ENCODE assay signal across 8 cellular contexts in the genomic region with DNA sequence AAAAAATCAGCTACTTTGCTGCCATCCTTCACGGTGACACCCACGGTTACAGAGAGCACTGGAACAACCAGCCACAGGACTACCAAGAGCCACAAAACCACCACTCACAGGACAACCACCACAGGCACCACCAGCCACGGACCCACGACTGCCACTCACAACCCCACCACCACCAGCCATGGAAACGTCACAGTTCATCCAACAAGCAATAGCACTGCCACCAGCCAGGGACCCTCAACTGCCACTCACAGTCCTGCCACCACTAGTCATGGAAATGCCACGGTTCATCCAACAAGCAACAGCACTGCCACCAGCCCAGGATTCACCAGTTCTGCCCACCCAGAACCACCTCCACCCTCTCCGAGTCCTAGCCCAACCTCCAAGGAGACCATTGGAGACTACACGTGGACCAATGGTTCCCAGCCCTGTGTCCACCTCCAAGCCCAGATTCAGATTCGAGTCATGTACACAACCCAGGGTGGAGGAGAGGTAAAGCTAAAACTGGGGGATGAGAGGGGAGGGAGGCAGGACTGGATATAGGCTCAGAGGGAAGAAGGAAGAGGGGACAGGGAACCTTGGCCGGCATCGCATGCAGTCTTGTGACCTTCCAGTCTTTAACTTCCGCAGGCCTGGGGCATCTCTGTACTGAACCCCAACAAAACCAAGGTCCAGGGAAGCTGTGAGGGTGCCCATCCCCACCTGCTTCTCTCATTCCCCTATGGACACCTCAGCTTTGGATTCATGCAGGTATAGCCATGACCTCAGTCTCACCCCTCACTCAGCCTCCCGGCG. TPM values are rescaled to one million over a fixed set of nuclear protein-coding genes. Genes with fewer than 3 reads are reported as not detected.
DNase-seq lines count a peak whose midpoint lies in the region; ATAC-seq, FAIRE-seq and TF ChIP-seq lines count a peak whose summit lies in the region.

No MANE protein-coding gene starts in this region.

- H3K4me3 Mint-ChIP-seq in endothelial cell (ENCODE audit: unreplicated experiment): peak overlapping the region; percentile 4

- H3K27me3 ChIP-seq in Panc1 (ENCODE audit: control insufficient read depth, insufficient read depth, low read length) (no peaks in the 10 kb centered on the region), gastrocnemius medialis (no peaks in the 10 kb centered on the region)

- intact Hi-C loops in Panc1 (cut with micrococcal nuclease; ENCODE audit: unreplicated experiment) (no loop called here), gastrocnemius medialis (cut with DNase I; ENCODE audit: low total_unique reads) (loop anchor here (10.0 kb wide), 2 partner anchors 565 to 575 kb away; a partner anchor contains a TSS)

- H3K9me3 ChIP-seq in Panc1 (ENCODE audit: control insufficient read depth, insufficient read depth, low read depth, low read length) (no peaks in the 10 kb centered on the region), gastrocnemius medialis (no peaks in the 10 kb centered on the region)

- ATAC-seq in Panc1 (no peak; the same call in 1 of the 2 replicates), gastrocnemius medialis (no peak), GM21381 (IDR thresholded peaks at IDR 0.05; ENCODE audit: unreplicated experiment) (no peak)

- peaks cover 15% of the 10 kb centered on the region for H3K27me3 Mint-ChIP-seq in endothelial cell (ENCODE audit: unreplicated experiment)

- no peak for TF ChIP-seq POLR2A in GM12892 (IDR thresholded peaks at IDR 0.05; ENCODE audit: low read depth, low read length)
- no peak for TF ChIP-seq POLR2A in gastrocnemius medialis (IDR thresholded peaks at IDR 0.05)

- H3K4me3 ChIP-seq in Panc1 (ENCODE audit: low read depth in 2 of 2, low read length in 2 of 2) (peak overlapping the region in 1 of 2 experiments; percentile 45; a peak in 3 of 4 replicates), gastrocnemius medialis (peak overlapping the region in 3 of 4 donors; percentile 20 to 36 (median 22))

- peaks cover 74% of the 10 kb centered on the region for H3K4me1 Mint-ChIP-seq in endothelial cell (ENCODE audit: unreplicated experiment)

- in situ Hi-C loops in Panc1 (cut with HindIII; ENCODE audit: low pct_unique_long_range_greater_than_20kb, low sequenced_read_pairs) (no loop called here), gastrocnemius medialis (cut with MboI; ENCODE audit: low sequenced_read_pairs in 4 of 4) (no loop called here)

- H3K9me3 Mint-ChIP-seq in endothelial cell (ENCODE audit: unreplicated experiment): no peaks in the 10 kb centered on the region

- H3K27ac Mint-ChIP-seq in endothelial cell (ENCODE audit: unreplicated experiment): peak overlapping the region; percentile 95

- peaks cover 65% of the 10 kb centered on the region for H3K36me3 Mint-ChIP-seq in endothelial cell (ENCODE audit: low read depth, unreplicated experiment)

- DNase-seq in GM12892 (ENCODE audit: insufficient read length) (no peak), Panc1 (ENCODE audit: low read depth, low spot score) (no peak), endothelial cell (ENCODE audit: low spot score) (no peak), gastrocnemius medialis (no peak), HCEC 1CT (no peak), kidney tubule cell (ENCODE audit: low spot score) (no peak), cortex of kidney (lab: John Stamatoyannopoulos, UW) (no peak)

- CTCF ChIA-PET in Panc1 (lab: Charles Lee): interaction anchor here (0.6 to 1.4 kb wide), 4 partner anchors 20 to 366 kb away, joined by 3 to 4 read pairs (median 3); a partner anchor contains a TSS

- no TSS peak for BruUV-seq in Panc1 (replicated peaks; lab: Mats Ljungman, UMichigan)

- peaks cover 72% of the 10 kb centered on the region for H3K4me1 ChIP-seq in Panc1 (ENCODE audit: control insufficient read depth, insufficient read depth, low read length)
- peaks cover 75 to 78% of the 10 kb centered on the region in 2 donors for H3K4me1 ChIP-seq in gastrocnemius medialis

- TF ChIP-seq CTCF in Panc1 (IDR thresholded peaks at IDR 0.05): no peak
- TF ChIP-seq CTCF in endothelial cell (IDR thresholded peaks at IDR 0.05; ENCODE audit: unreplicated experiment): no peak
- TF ChIP-seq CTCF in gastrocnemius medialis (IDR thresholded peaks at IDR 0.05 in 4 of 5, conservative IDR thresholded peaks at IDR 0.05 in 1 of 5): no peak

- H3K27ac ChIP-seq in Panc1 (ENCODE audit: low read length) (peak overlapping the region; percentile 85), gastrocnemius medialis (peak overlapping the region; percentile 98 to 100 (median 99))

- FAIRE-seq in GM12892 (lab: Jason Lieb, UNC): peak; percentile 77

- H3K36me3 ChIP-seq in Panc1 (ENCODE audit: control insufficient read depth, insufficient read depth, low read length) (peaks cover 14% of the 10 kb centered on the region), gastrocnemius medialis (peaks cover 3 to 39% of the 10 kb centered on the region in 2 donors)

- POLR2A ChIA-PET in Panc1 (lab: Charles Lee): interaction anchor here (0.8 to 1.0 kb wide), 2 partner anchors 107 to 109 kb away, joined by 6 read pairs; a partner anchor contains a TSS

RNA-seq across cellular contexts. Expression of a gene that starts 0.6 kb away (rescaled TPM):
- 7.4 TPM for polyA plus RNA-seq in GM12892 (2012; ENCODE audit: missing spikeins)
- 51.6 TPM for total RNA-seq in Panc1 (2021; ENCODE audit: unreplicated experiment)
- 47.6 TPM for polyA plus RNA-seq in Panc1 (2012; ENCODE audit: insufficient read length)
- 1.6 TPM for total RNA-seq in endothelial cell (ENCODE audit: unreplicated experiment)
- total RNA-seq in gastrocnemius medialis: 10 to 100 TPM; 10.1 to 66.5 (median 20.3) TPM

RNA-seq across cellular contexts. Expression of a gene that starts 3.6 kb away (rescaled TPM):
- polyA plus RNA-seq in GM12892 (2012; ENCODE audit: missing spikeins): 46.7 TPM
- 47.1 TPM for total RNA-seq in Panc1 (2021; ENCODE audit: unreplicated experiment)
- 68.0 TPM for polyA plus RNA-seq in Panc1 (2012; ENCODE audit: insufficient read length)
- 51.8 TPM for total RNA-seq in endothelial cell (ENCODE audit: unreplicated experiment)
- total RNA-seq in gastrocnemius medialis: 100 to 1,000 TPM in 2 of 4 donors, 10 to 100 TPM in 2; 55.9 to 157 (median 101) TPM

RNA-seq across cellular contexts. Expression of a gene that starts 9.9 kb away (rescaled TPM):
- polyA plus RNA-seq in GM12892 (2012; ENCODE audit: missing spikeins): 0.66 TPM
- 0.33 TPM for total RNA-seq in Panc1 (2021; ENCODE audit: unreplicated experiment)
- polyA plus RNA-seq in Panc1 (2012; ENCODE audit: insufficient read length): 1.1 TPM
- total RNA-seq in endothelial cell (ENCODE audit: unreplicated experiment): 1.3 TPM
- total RNA-seq in gastrocnemius medialis: 1 to 10 TPM in 2 of 4 donors, under 1 TPM in 1, not detected in 1; 0.66 to 1.3 (median 1.1) TPM

RNA-seq across cellular contexts. Expression of a gene that starts 18.3 kb away (rescaled TPM):
- polyA plus RNA-seq in GM12892 (2012; ENCODE audit: missing spikeins): 50.6 TPM
- total RNA-seq in Panc1 (2021; ENCODE audit: unreplicated experiment) (63.7 TPM), endothelial cell (ENCODE audit: unreplicated experiment) (57.8 TPM), gastrocnemius medialis (10 to 100 TPM; 63.6 to 71.5 (median 68.8) TPM)
- 68.6 TPM for polyA plus RNA-seq in Panc1 (2012; ENCODE audit: insufficient read length)

RNA-seq across cellular contexts. Expression of a gene that starts 21.5 kb away (rescaled TPM):
- polyA plus RNA-seq in GM12892 (2012; ENCODE audit: missing spikeins): 4.5 TPM
- total RNA-seq in Panc1 (2021; ENCODE audit: unreplicated experiment): 2.3 TPM
- polyA plus RNA-seq in Panc1 (2012; ENCODE audit: insufficient read length): 3.1 TPM
- total RNA-seq in endothelial cell (ENCODE audit: unreplicated experiment): 5.6 TPM
- 1 to 10 TPM; 2.8 to 8.4 (median 5.0) TPM for total RNA-seq in gastrocnemius medialis
